ENCODE assay signal across 1 cellular context in the genomic region with DNA sequence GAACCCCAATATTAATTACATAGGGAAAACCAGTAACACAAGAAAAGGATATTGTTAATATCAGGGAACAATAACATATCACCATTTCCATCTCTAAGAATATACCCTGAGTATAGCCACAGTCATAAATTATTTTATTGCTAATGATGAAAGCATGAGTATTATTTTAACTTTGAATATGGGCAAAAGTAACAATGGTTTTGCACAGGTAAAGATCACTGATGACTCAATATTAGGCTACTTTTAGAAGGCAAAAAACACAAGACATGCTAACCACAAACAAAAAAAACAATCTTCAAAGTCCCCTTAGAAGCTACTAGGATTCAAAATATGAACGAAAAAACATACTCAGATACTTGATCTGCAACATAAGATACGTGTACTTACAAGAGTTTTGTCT.
TF ChIP-seq lines count a peak whose summit lies in the region.

No MANE protein-coding gene starts in this region.

TF ChIP-seq in HepG2, 621 proteins besides CTCF, POLR2A, EP300 and RAD21:
- no peak for TF ChIP-seq STAT5B (CRISPR knock-in tag; IDR thresholded peaks at IDR 0.05)
- TF ChIP-seq ATRX (CRISPR knock-in tag; IDR thresholded peaks at IDR 0.05; ENCODE audit: borderline replicate concordance), result no peak
- TF ChIP-seq, protein P1, sequence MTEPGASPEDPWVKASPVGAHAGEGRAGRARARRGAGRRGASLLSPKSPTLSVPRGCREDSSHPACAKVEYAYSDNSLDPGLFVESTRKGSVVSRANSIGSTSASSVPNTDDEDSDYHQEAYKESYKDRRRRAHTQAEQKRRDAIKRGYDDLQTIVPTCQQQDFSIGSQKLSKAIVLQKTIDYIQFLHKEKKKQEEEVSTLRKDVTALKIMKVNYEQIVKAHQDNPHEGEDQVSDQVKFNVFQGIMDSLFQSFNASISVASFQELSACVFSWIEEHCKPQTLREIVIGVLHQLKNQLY (CRISPR knock-in tag; IDR thresholded peaks at IDR 0.05), result no peak
- TF ChIP-seq ZFP1 (CRISPR knock-in tag; IDR thresholded peaks at IDR 0.05), result no peak
- TF ChIP-seq ZFP36L2 (CRISPR knock-in tag; IDR thresholded peaks at IDR 0.05), result no peak
- TF ChIP-seq DNMT1 (CRISPR knock-in tag; IDR thresholded peaks at IDR 0.05), result no peak
- TF ChIP-seq MYNN (CRISPR knock-in tag; IDR thresholded peaks at IDR 0.05; ENCODE audit: low read depth), result no peak
- TF ChIP-seq SRSF4 (IDR thresholded peaks at IDR 0.05; ENCODE audit: low read depth, low read length, poor library complexity, severe bottlenecking), result no peak
- TF ChIP-seq PHB2 (IDR thresholded peaks at IDR 0.05; ENCODE audit: partially characterized antibody), result no peak
- TF ChIP-seq TSC22D2 (CRISPR knock-in tag; IDR thresholded peaks at IDR 0.05; ENCODE audit: borderline replicate concordance), result no peak
- no peak for TF ChIP-seq ZNF510 (CRISPR knock-in tag; IDR thresholded peaks at IDR 0.05; ENCODE audit: low read depth)
- no peak for TF ChIP-seq ZNF343 (CRISPR knock-in tag; IDR thresholded peaks at IDR 0.05)
- TF ChIP-seq, protein P2, sequence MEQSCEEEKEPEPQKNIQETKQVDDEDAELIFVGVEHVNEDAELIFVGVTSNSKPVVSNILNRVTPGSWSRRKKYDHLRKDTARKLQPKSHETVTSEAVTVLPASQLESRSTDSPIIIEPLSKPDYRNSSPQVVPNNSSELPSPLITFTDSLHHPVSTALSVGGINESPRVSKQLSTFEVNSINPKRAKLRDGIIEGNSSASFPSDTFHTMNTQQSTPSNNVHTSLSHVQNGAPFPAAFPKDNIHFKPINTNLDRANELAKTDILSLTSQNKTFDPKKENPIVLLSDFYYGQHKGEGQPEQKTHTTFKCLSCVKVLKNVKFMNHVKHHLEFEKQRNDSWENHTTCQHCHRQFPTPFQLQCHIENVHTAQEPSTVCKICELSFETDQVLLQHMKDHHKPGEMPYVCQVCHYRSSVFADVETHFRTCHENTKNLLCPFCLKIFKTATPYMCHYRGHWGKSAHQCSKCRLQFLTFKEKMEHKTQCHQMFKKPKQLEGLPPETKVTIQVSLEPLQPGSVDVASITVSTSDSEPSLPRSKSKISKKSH (CRISPR knock-in tag; IDR thresholded peaks at IDR 0.05; ENCODE audit: borderline replicate concordance), result no peak
- no peak for TF ChIP-seq UBTF (CRISPR knock-in tag; IDR thresholded peaks at IDR 0.05)
- no peak for TF ChIP-seq ZNF816 (CRISPR knock-in tag; IDR thresholded peaks at IDR 0.05; ENCODE audit: borderline replicate concordance)
- no peak for TF ChIP-seq ZNF260 (CRISPR knock-in tag; IDR thresholded peaks at IDR 0.05; ENCODE audit: borderline replicate concordance, low read depth)
- TF ChIP-seq MATR3 (CRISPR knock-in tag; IDR thresholded peaks at IDR 0.05), result no peak
